14 cellular contexts compared by ENCODE assay signal in the genomic region with DNA sequence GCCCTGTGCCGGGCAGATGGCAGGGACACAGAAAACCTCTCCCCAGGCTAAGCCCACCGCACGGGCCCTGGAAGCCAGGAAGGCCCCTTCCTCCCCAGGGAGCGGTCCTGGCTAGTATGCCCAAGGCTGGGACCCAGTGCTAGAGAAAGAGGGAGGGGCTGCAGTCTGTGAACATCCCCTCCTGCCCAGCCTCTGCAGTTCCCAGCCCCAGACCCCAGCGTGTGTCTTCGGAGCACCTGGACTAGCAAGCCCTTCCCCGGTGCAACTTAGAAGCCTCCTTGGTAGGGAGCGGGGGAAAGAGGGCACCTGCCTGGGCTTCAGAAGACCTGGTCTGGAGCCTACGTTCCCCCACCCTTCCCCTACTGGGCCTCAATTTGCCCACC. TPM values are rescaled to one million over a fixed set of nuclear protein-coding genes. Genes with fewer than 3 reads are reported as not detected.
DNase-seq lines count a peak whose midpoint lies in the region; ATAC-seq and TF ChIP-seq lines count a peak whose summit lies in the region.
"Had no signal": no experiment of that assay in that cellular context is flagged by ENCODE, and none has a peak within 500 bp of the region (broad histone marks: within the 10 kb centered on the region; RNA-seq: fewer than 3 reads in every experiment).

No MANE protein-coding gene starts in this region.

- H3K27ac Mint-ChIP-seq in osteocyte (ENCODE audit: unreplicated experiment) = no peak overlapping the region
- no peak overlapping the region for H3K27ac Mint-ChIP-seq in natural killer cell treated with Interleukin-12 subunit alpha and Interleukin-12 subunit beta and Interleukin-15 and Interleukin-18, amount 100 ng/mL, for 72 hours

- intact Hi-C loops in colonic mucosa (cut with DNase I) = loop anchor here (5.0 kb wide), 1 partner anchor 158 kb away; no protein-coding TSS in a partner anchor

- peak; percentile 70 to 89 for DNase-seq in NCI-H526 (lab: John Stamatoyannopoulos, UW)
- DNase-seq in NCI-H526 treated with DMSO at 0.1 percent for 48 hours (lab: John Stamatoyannopoulos, UW) = no peak
- DNase-seq in NCI-H2171 treated with DMSO at 0.1 percent for 48 hours (lab: John Stamatoyannopoulos, UW) = peak; percentile 61
- no peak for DNase-seq in colonic mucosa
- no peak for DNase-seq in osteocyte (ENCODE audit: extremely low spot score, unreplicated experiment)
- no peak for DNase-seq in islet precursor cell
- DNase-seq in activated gamma-delta T cell treated with Interleukin-2 at 50 U/mL for 16 hours = no peak
- DNase-seq in natural killer cell treated with Interleukin-12 subunit alpha and Interleukin-12 subunit beta and Interleukin-15 and Interleukin-18, amount 100 ng/mL, for 72 hours (ENCODE audit: low spot score) = no peak
- DNase-seq: SIG-M5 had no signal

- H3K4me3 ChIP-seq in colonic mucosa = no peak overlapping the region

- no peaks in the 10 kb centered on the region for H3K36me3 Mint-ChIP-seq in osteocyte (ENCODE audit: unreplicated experiment)
- no peaks in the 10 kb centered on the region for H3K36me3 Mint-ChIP-seq in natural killer cell treated with Interleukin-12 subunit alpha and Interleukin-12 subunit beta and Interleukin-15 and Interleukin-18, amount 100 ng/mL, for 72 hours

- TF ChIP-seq CTCF in colonic mucosa (IDR thresholded peaks at IDR 0.05) (no peak), osteocyte (IDR thresholded peaks at IDR 0.05) (no peak)

- peak overlapping the region; percentile 78 for H3K4me3 Mint-ChIP-seq in osteocyte (ENCODE audit: unreplicated experiment)
- H3K4me3 Mint-ChIP-seq in natural killer cell treated with Interleukin-12 subunit alpha and Interleukin-12 subunit beta and Interleukin-15 and Interleukin-18, amount 100 ng/mL, for 72 hours = no peak overlapping the region

- H3K4me1 Mint-ChIP-seq in osteocyte (ENCODE audit: unreplicated experiment) = peaks cover 66% of the 10 kb centered on the region
- H3K4me1 Mint-ChIP-seq in natural killer cell treated with Interleukin-12 subunit alpha and Interleukin-12 subunit beta and Interleukin-15 and Interleukin-18, amount 100 ng/mL, for 72 hours (ENCODE audit: low read depth in 2 of 2) = peaks cover 8 to 12% of the 10 kb centered on the region in 2 donors

- H3K27me3 ChIP-seq in colonic mucosa = no peaks in the 10 kb centered on the region

- no peak for ATAC-seq in natural killer cell treated with Interleukin-12 subunit alpha and Interleukin-12 subunit beta and Interleukin-15 and Interleukin-18, amount 100 ng/mL, for 72 hours

- no peaks in the 10 kb centered on the region for H3K27me3 Mint-ChIP-seq in osteocyte (ENCODE audit: unreplicated experiment)
- peaks cover 15 to 24% of the 10 kb centered on the region in 2 donors for H3K27me3 Mint-ChIP-seq in natural killer cell treated with Interleukin-12 subunit alpha and Interleukin-12 subunit beta and Interleukin-15 and Interleukin-18, amount 100 ng/mL, for 72 hours

- H3K36me3 ChIP-seq in colonic mucosa = no peaks in the 10 kb centered on the region
- H3K36me3 ChIP-seq: lower lobe of right lung, MG63 had no signal

- H3K9me3 ChIP-seq in colonic mucosa = no peaks in the 10 kb centered on the region
- H3K9me3 ChIP-seq: lower lobe of right lung, MG63, psoas muscle had no signal

- no peaks in the 10 kb centered on the region for H3K9me3 Mint-ChIP-seq in osteocyte (ENCODE audit: unreplicated experiment)
- H3K9me3 Mint-ChIP-seq in natural killer cell treated with Interleukin-12 subunit alpha and Interleukin-12 subunit beta and Interleukin-15 and Interleukin-18, amount 100 ng/mL, for 72 hours = no peaks in the 10 kb centered on the region
- H3K9me3 Mint-ChIP-seq: activated CD4-positive, alpha-beta T cell treated with anti-CD3 and anti-CD28 coated beads, Interleukin-2, amount 10 ng/mL, durations not matched to agents 7 days and 5 days had no signal

- peaks cover 6% of the 10 kb centered on the region for H3K4me1 ChIP-seq in colonic mucosa

- peak overlapping the region; percentile 27 for H3K27ac ChIP-seq in colonic mucosa
- H3K27ac ChIP-seq: 22Rv1, lower lobe of right lung, psoas muscle had no signal

- peak overlapping the region in 1 of 2 donors; percentile 46 for H3K9ac ChIP-seq in colonic mucosa (ENCODE audit: low read depth in 2 of 2, low read length in 2 of 2)

RNA-seq across cellular contexts. Expression of gene PLEKHG5, which starts 2.1 kb away (rescaled TPM):
- total RNA-seq in colonic mucosa = 10 to 100 TPM; 13.9 to 19.6 TPM
- total RNA-seq in osteocyte = 33.0 and 34.9 TPM in 2 replicates
- total RNA-seq in natural killer cell treated with Interleukin-12 subunit alpha and Interleukin-12 subunit beta and Interleukin-15 and Interleukin-18, amount 100 ng/mL, for 72 hours = under 1 TPM; 0.33 to 0.81 TPM

RNA-seq across cellular contexts. Expression of gene TNFRSF25, which starts 23.4 kb away (rescaled TPM):
- total RNA-seq in colonic mucosa = 10 to 100 TPM; 33.1 to 87.1 TPM
- 26.4 and 27.9 TPM in 2 replicates for total RNA-seq in osteocyte
- 100 to 1,000 TPM in 1 of 2 donors, 10 to 100 TPM in 1; 83.6 to 106 TPM for total RNA-seq in natural killer cell treated with Interleukin-12 subunit alpha and Interleukin-12 subunit beta and Interleukin-15 and Interleukin-18, amount 100 ng/mL, for 72 hours

Comparison
In these comparisons a context has a peak if more than half of its experiments do, and no peak if none do; other contexts are left out.
1. DNase-seq: peak in NCI-H526 (2 of 2) and NCI-H2171 treated with DMSO at 0.1 percent for 48 hours (single experiment); none in NCI-H526 treated with DMSO at 0.1 percent for 48 hours (single experiment), colonic mucosa (single experiment), osteocyte (single experiment), islet precursor cell (single experiment), activated gamma-delta T cell treated with Interleukin-2 at 50 U/mL for 16 hours (single experiment) and natural killer cell treated with Interleukin-12 subunit alpha and Interleukin-12 subunit beta and Interleukin-15 and Interleukin-18, amount 100 ng/mL, for 72 hours (single experiment).
2. RNA of gene PLEKHG5, which starts 2.1 kb away (total RNA-seq): 33.0 to 34.9 TPM in osteocyte and 13.9 to 19.6 TPM in colonic mucosa; 0.33 to 0.81 TPM in natural killer cell treated with Interleukin-12 subunit alpha and Interleukin-12 subunit beta and Interleukin-15 and Interleukin-18, amount 100 ng/mL, for 72 hours; every median in the first group is over 4 times any median in the second.